12 cellular contexts compared by ENCODE assay signal in genomic region chr9:111197251-111197650, GRCh38.
DNase-seq lines count a peak whose midpoint lies in the region; TF ChIP-seq lines count a peak whose summit lies in the region.
"Had no signal": no experiment of that assay in that cellular context is flagged by ENCODE, and none has a peak within 500 bp of the region (broad histone marks: within the 10 kb centered on the region; RNA-seq: fewer than 3 reads in every experiment).

No MANE protein-coding gene starts in this region.

- H3K4me3 ChIP-seq in choroid plexus epithelial cell (ENCODE audit: low read depth, low read length) (no peak overlapping the region), vagina (no peak overlapping the region), H7 (ENCODE audit: insufficient read depth, low read depth, low read length) (no peak overlapping the region)
- H3K4me3 ChIP-seq: BLaER1 treated with 17β-estradiol and CSF1 and Interleukin-3, amounts not matched to agents 10 nM and 100 nM had no signal

- intact Hi-C loops in vagina (cut with DNase I), result no loop called here

- H3K27me3 ChIP-seq in vagina (no peaks in the 10 kb centered on the region), H7 (ENCODE audit: control insufficient read depth, insufficient read depth, low read length) (no peaks in the 10 kb centered on the region)
- H3K27me3 ChIP-seq: BLaER1 treated with 17β-estradiol and CSF1 and Interleukin-3, amounts not matched to agents 10 nM and 100 nM had no signal

- TF ChIP-seq POLR2A in vagina (IDR thresholded peaks at IDR 0.05), result no peak

- no peaks in the 10 kb centered on the region for H3K4me1 ChIP-seq in vagina

- DNase-seq in LHCN-M2 (ENCODE audit: low read depth) (peak; percentile 47), choroid plexus epithelial cell (ENCODE audit: low read depth) (peak; percentile 3), myocyte (ENCODE audit: low read depth) (peak; percentile 69), vagina (ENCODE audit: extremely low spot score in 2 of 2) (no peak), H7 (no peak), NCI-H524 treated with DMSO at 0.1 percent for 48 hours (lab: John Stamatoyannopoulos, UW) (no peak)
- no peak for DNase-seq in stimulated activated CD4-positive, alpha-beta T cell treated with anti-CD3 and anti-CD28 coated beads, Interleukin-12 subunit alpha, Interleukin-12 subunit beta, amount 100 ng/mL, for 4 hours
- DNase-seq: ACHN; CD4-positive, CD25-positive, alpha-beta regulatory T cell; DMS53 had no signal

- no peak for TF ChIP-seq CTCF in choroid plexus epithelial cell (conservative IDR thresholded peaks at IDR 0.05; ENCODE audit: low read depth, low read length)
- TF ChIP-seq CTCF in vagina (IDR thresholded peaks at IDR 0.05), result no peak

- H3K9me3 ChIP-seq in vagina, result no peaks in the 10 kb centered on the region

- peak overlapping the region; percentile 57 for H3K27ac ChIP-seq in vagina
- H3K27ac ChIP-seq: BLaER1 treated with 17β-estradiol and CSF1 and Interleukin-3, amounts not matched to agents 10 nM and 100 nM; HL-60 had no signal

- H3K36me3 ChIP-seq in vagina, result no peaks in the 10 kb centered on the region
- no peaks in the 10 kb centered on the region for H3K36me3 ChIP-seq in H7 (replicated peaks; ENCODE audit: control insufficient read depth, insufficient read depth, low read length)
- H3K36me3 ChIP-seq: BLaER1 treated with 17β-estradiol and CSF1 and Interleukin-3, amounts not matched to agents 10 nM and 100 nM had no signal

Comparison
In these comparisons a context has a peak if more than half of its experiments do, and no peak if none do; other contexts are left out.
1. DNase-seq: peak in LHCN-M2 (single experiment), choroid plexus epithelial cell (single experiment) and myocyte (single experiment); none in vagina (0 of 2), H7 (single experiment), NCI-H524 treated with DMSO at 0.1 percent for 48 hours (single experiment) and stimulated activated CD4-positive, alpha-beta T cell treated with anti-CD3 and anti-CD28 coated beads, Interleukin-12 subunit alpha, Interleukin-12 subunit beta, amount 100 ng/mL, for 4 hours (single experiment).